17 cellular contexts compared by ENCODE assay signal in the genomic region with DNA sequence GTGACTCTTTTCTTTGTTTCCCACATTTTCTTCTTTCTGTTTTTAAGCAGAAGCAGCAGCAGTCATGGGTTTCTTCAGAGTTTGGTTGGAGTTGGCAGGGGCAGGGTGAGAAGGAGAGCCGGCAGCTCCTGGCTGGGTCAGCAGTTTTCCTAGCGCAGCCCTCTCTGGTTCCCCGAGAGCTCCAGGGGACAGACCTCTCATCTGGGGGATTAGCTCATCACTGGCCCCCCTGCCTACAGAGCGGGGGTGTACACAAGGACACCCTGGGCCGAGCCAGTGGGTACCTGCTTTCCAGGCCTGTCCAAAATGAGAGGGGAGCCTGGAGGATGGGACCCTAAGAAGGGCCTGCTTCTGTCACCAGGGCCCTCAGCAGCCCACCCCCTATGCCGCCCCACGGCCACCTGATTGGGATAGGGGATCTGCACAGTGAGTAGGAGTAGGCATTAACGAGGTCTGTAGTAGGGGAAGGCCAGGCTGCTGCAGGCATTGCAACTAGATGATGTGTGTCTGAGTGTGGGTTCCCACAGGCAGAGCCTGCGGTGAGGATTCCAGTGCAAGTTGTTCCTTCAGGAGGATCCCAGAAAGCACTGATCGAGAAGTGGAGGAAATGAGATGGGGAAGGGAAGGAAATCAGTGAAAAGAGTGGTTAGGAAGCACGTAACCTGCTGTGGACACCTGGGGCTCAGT.
A peak's percentile ranks its signal among the peaks of the same experiment; 100 is the strongest.
DNase-seq lines count a peak whose midpoint lies in the region; ATAC-seq, FAIRE-seq and TF ChIP-seq lines count a peak whose summit lies in the region.
"Had no signal": no experiment of that assay in that cellular context is flagged by ENCODE, and none has a peak within 500 bp of the region (broad histone marks: within the 10 kb centered on the region; RNA-seq: fewer than 3 reads in every experiment).

No MANE protein-coding gene starts in this region.

- H3K36me3 ChIP-seq in K562 (ENCODE audit: control insufficient read depth, insufficient read depth, low read length) (peaks cover 40% of the 10 kb centered on the region; the same call in 2 of the 3 replicates), left ventricle myocardium inferior (peaks cover 13% of the 10 kb centered on the region), neural progenitor cell (no peaks in the 10 kb centered on the region), thyroid gland (peaks cover 0 to 9% of the 10 kb centered on the region in 2 donors), breast epithelium (no peaks in the 10 kb centered on the region), mammary epithelial cell (ENCODE audit: insufficient read depth, low read length) (no peaks in the 10 kb centered on the region)

- H4K20me1 ChIP-seq in K562 (replicated peaks; ENCODE audit: control insufficient read depth, insufficient read depth, low read length) (peaks cover 19% of the 10 kb centered on the region), neural progenitor cell (ENCODE audit: low read depth) (peaks cover 7% of the 10 kb centered on the region), mammary epithelial cell (ENCODE audit: insufficient read depth, low read length) (no peaks in the 10 kb centered on the region)

- H3K79me2 ChIP-seq in K562 (ENCODE audit: control insufficient read depth, insufficient read depth, low read length) (no peaks in the 10 kb centered on the region), neural progenitor cell (ENCODE audit: low read depth) (no peaks in the 10 kb centered on the region), mammary epithelial cell (ENCODE audit: insufficient read depth, low read length) (no peaks in the 10 kb centered on the region)

- DNase-seq in K562 (ENCODE audit: extremely low read depth in 1 of 4, low spot score in 3 of 4): no peak
- no peak for DNase-seq in left ventricle myocardium inferior
- no peak for DNase-seq in neural progenitor cell (ENCODE audit: low spot score)
- peak; percentile 44 to 52 for DNase-seq in thyroid gland
- no peak for DNase-seq in breast epithelium (ENCODE audit: low spot score in 2 of 2)
- no peak for DNase-seq in NCI-H2196 (lab: John Stamatoyannopoulos, UW; ENCODE audit: unreplicated experiment)
- no peak for DNase-seq in mammary epithelial cell
- DNase-seq: activated CD4-positive, alpha-beta T cell treated with anti-CD3 and anti-CD28 coated beads for 1 hour; amniotic stem cell; C1 segment of cervical spinal cord; effector CD4-positive, alpha-beta T cell; KG1; kidney glomerular epithelial cell; NCI-H69; posterior cingulate gyrus; T-helper 2 cell had no signal

- H3K9ac ChIP-seq in K562 (ENCODE audit: insufficient read depth in 1 of 2, low read depth in 2 of 2, low read length in 2 of 2) (peak overlapping the region in 1 of 2 experiments; percentile 27; a peak in 1 of 4 replicates), neural progenitor cell (no peak overlapping the region), mammary epithelial cell (ENCODE audit: insufficient read depth, low read length) (no peak overlapping the region)

- peaks cover 74% of the 10 kb centered on the region for H3K4me1 Mint-ChIP-seq in neural progenitor cell

- H3K4me2 ChIP-seq in K562 (ENCODE audit: insufficient read depth, low read length): no peak overlapping the region
- peak overlapping the region; percentile 44 for H3K4me2 ChIP-seq in neural progenitor cell
- H3K4me2 ChIP-seq in mammary epithelial cell (ENCODE audit: insufficient read depth, low read depth, low read length): no peak overlapping the region

- no peak for TF ChIP-seq CTCF in K562 (IDR thresholded peaks at IDR 0.05 in 2 of 3, conservative IDR thresholded peaks at IDR 0.05 in 1 of 3; ENCODE audit: insufficient read depth in 2 of 3, low read depth in 1 of 3, low read length in 3 of 3)
- no peak for TF ChIP-seq CTCF in left ventricle myocardium inferior (IDR thresholded peaks at IDR 0.05; ENCODE audit: borderline replicate concordance)
- no peak for TF ChIP-seq CTCF in neural progenitor cell (IDR thresholded peaks at IDR 0.05)
- no peak for TF ChIP-seq CTCF in thyroid gland (IDR thresholded peaks at IDR 0.05)
- TF ChIP-seq CTCF in breast epithelium (IDR thresholded peaks at IDR 0.05): no peak
- no peak for TF ChIP-seq CTCF in mammary epithelial cell (conservative IDR thresholded peaks at IDR 0.05 in 1 of 2, IDR thresholded peaks at IDR 0.05 in 1 of 2; ENCODE audit: extremely low read depth in 1 of 2, insufficient read depth in 1 of 2, low read depth in 1 of 2, low read length in 2 of 2)

- CTCF ChIA-PET in K562 (lab: Yijun Ruan, JAX; ENCODE audit: low intra/inter-chr PET ratio): no interaction called here
- CTCF ChIA-PET in mammary epithelial cell (lab: Charles Lee; ENCODE audit: low non-redundant PET): no interaction called here

- H3K9me3 ChIP-seq in K562 (replicated peaks; ENCODE audit: control insufficient read depth, insufficient read depth, low read depth, low read length): no peaks in the 10 kb centered on the region
- H3K9me3 ChIP-seq in left ventricle myocardium inferior (replicated peaks): no peaks in the 10 kb centered on the region
- H3K9me3 ChIP-seq in neural progenitor cell (ENCODE audit: low read depth): no peaks in the 10 kb centered on the region
- H3K9me3 ChIP-seq in thyroid gland: no peaks in the 10 kb centered on the region
- no peaks in the 10 kb centered on the region for H3K9me3 ChIP-seq in breast epithelium
- no peaks in the 10 kb centered on the region for H3K9me3 ChIP-seq in mammary epithelial cell (replicated peaks; ENCODE audit: insufficient read depth, low read length)

- no peak for TF ChIP-seq POLR2A in K562 (conservative IDR thresholded peaks at IDR 0.05)
- no peak for TF ChIP-seq POLR2A in thyroid gland (IDR thresholded peaks at IDR 0.05)
- TF ChIP-seq POLR2A in breast epithelium (IDR thresholded peaks at IDR 0.05): no peak

- no peak overlapping the region for H3K4me3 Mint-ChIP-seq in neural progenitor cell

- H3K9me3 Mint-ChIP-seq in neural progenitor cell: no peaks in the 10 kb centered on the region

- no TSS peak for BruUV-seq in K562 (replicated peaks; lab: Mats Ljungman, UMichigan)
- no TSS peak for BruUV-seq in mammary epithelial cell (replicated peaks; lab: Mats Ljungman, UMichigan)

- H3K4me3 ChIP-seq in K562 (no peak overlapping the region), left ventricle myocardium inferior (no peak overlapping the region), neural progenitor cell (no peak overlapping the region), thyroid gland (replicated peaks in 1 of 3) (no peak overlapping the region), breast epithelium (no peak overlapping the region), mammary epithelial cell (replicated peaks in 1 of 3; ENCODE audit: insufficient read depth in 1 of 3, low read depth in 2 of 3, low read length in 3 of 3) (no peak overlapping the region)

- no peak for TF ChIP-seq RAD21 in K562 (CRISPR knock-in tag; conservative IDR thresholded peaks at IDR 0.05 in 1 of 2, IDR thresholded peaks at IDR 0.05 in 1 of 2)

- H3K27ac ChIP-seq in K562 (ENCODE audit: extremely low read depth, low read depth, low read length) (no peak overlapping the region), left ventricle myocardium inferior (replicated peaks) (peak overlapping the region; percentile 94), neural progenitor cell (no peak overlapping the region), thyroid gland (peak overlapping the region; percentile 78 to 90 (median 86)), breast epithelium (peak overlapping the region in 1 of 2 donors; percentile 34), mammary epithelial cell (ENCODE audit: insufficient read depth, low read depth, low read length) (no peak overlapping the region)

- peak overlapping the region; percentile 22 for H3K27ac Mint-ChIP-seq in neural progenitor cell

- H2AFZ ChIP-seq in K562 (ENCODE audit: low read depth, low read length) (no peak overlapping the region), neural progenitor cell (replicated peaks) (no peak overlapping the region), mammary epithelial cell (ENCODE audit: low read depth, low read length) (no peak overlapping the region)

- no peak for ATAC-seq in K562

- peaks cover 13% of the 10 kb centered on the region for H3F3A ChIP-seq in neural progenitor cell (ENCODE audit: low read depth)

- intact Hi-C loops in K562 (cut with micrococcal nuclease) (no loop called here), left ventricle myocardium inferior (cut with micrococcal nuclease) (loop anchor here (10.0 kb wide), 1 partner anchor 50 kb away; no protein-coding TSS in a partner anchor), thyroid gland (cut with DNase I) (no loop called here), breast epithelium (cut with DNase I; ENCODE audit: low total_unique reads) (no loop called here), mammary epithelial cell (cut with micrococcal nuclease) (no loop called here)

- H3K4me1 ChIP-seq in K562 (replicated peaks in 1 of 2; ENCODE audit: control insufficient read depth in 2 of 2, insufficient read depth in 2 of 2, low read length in 2 of 2) (peaks cover 0 to 18% of the 10 kb centered on the region in 2 experiments; a peak in 3 of 5 replicates), left ventricle myocardium inferior (peaks cover 79% of the 10 kb centered on the region), neural progenitor cell (peaks cover 59% of the 10 kb centered on the region), thyroid gland (peaks cover 50 to 59% of the 10 kb centered on the region in 2 donors), breast epithelium (peaks cover 8 to 35% of the 10 kb centered on the region in 2 donors), mammary epithelial cell (ENCODE audit: insufficient read depth, low read length) (peaks cover 26% of the 10 kb centered on the region)

- dilution Hi-C loops in mammary epithelial cell (cut with HindIII; ENCODE audit: low sequenced_read_pairs): no loop called here

- in situ Hi-C loops in K562 (cut with MboI): no loop called here
- in situ Hi-C loops in mammary epithelial cell (cut with MboI; ENCODE audit: low sequenced_read_pairs in 2 of 2): no loop called here

- no peak for TF ChIP-seq EP300 in K562 (IDR thresholded peaks at IDR 0.05; ENCODE audit: low read length)

- no peaks in the 10 kb centered on the region for H3K9me1 ChIP-seq in K562 (ENCODE audit: control insufficient read depth, insufficient read depth, low read length)

- peaks cover 10% of the 10 kb centered on the region for H3K27me3 Mint-ChIP-seq in neural progenitor cell (ENCODE audit: insufficient read depth, low read depth)

- FAIRE-seq in K562 (lab: Jason Lieb, UNC): peak; percentile 52
- FAIRE-seq: RCC 7860 had no signal

- H3K27me3 ChIP-seq in K562 (ENCODE audit: control insufficient read depth in 2 of 2, insufficient read depth in 2 of 2, low read length in 2 of 2) (no peaks in the 10 kb centered on the region), left ventricle myocardium inferior (ENCODE audit: low read depth) (no peaks in the 10 kb centered on the region), neural progenitor cell (no peaks in the 10 kb centered on the region), thyroid gland (no peaks in the 10 kb centered on the region), breast epithelium (no peaks in the 10 kb centered on the region), mammary epithelial cell (ENCODE audit: insufficient read depth, low read length) (no peaks in the 10 kb centered on the region)

- POLR2A ChIA-PET in K562 (lab: Yijun Ruan, JAX): interaction anchor here (0.8 to 2.2 kb wide), 2 partner anchors 11 to 14 kb away, joined by 4 to 8 read pairs; no protein-coding TSS in a partner anchor

- 89% methylated on average over 11 of the region's 11 CpGs for WGBS in K562 (ENCODE audit: insufficient coverage, low coverage, missing lambda C conversion rate)
- 68 to 72% methylated on average over 11 of the region's 11 CpGs for WGBS in thyroid gland, 2 donors
- WGBS in mammary epithelial cell (ENCODE audit: low coverage, missing lambda C conversion rate): 91% methylated on average over 9 of the region's 11 CpGs

- peaks cover 8% of the 10 kb centered on the region for H3K36me3 Mint-ChIP-seq in neural progenitor cell

Comparison
In these comparisons a context has a peak if more than half of its experiments do, and no peak if none do; other contexts are left out.
1. DNase-seq: peak in thyroid gland (2 of 2); none in K562 (0 of 4), left ventricle myocardium inferior (single experiment), neural progenitor cell (single experiment), breast epithelium (0 of 2), NCI-H2196 (single experiment) and mammary epithelial cell (single experiment).
2. H3K27ac ChIP-seq: peak in left ventricle myocardium inferior (single experiment) and thyroid gland (3 of 3); none in K562 (single experiment), neural progenitor cell (single experiment) and mammary epithelial cell (single experiment).